In the genomic region with DNA sequence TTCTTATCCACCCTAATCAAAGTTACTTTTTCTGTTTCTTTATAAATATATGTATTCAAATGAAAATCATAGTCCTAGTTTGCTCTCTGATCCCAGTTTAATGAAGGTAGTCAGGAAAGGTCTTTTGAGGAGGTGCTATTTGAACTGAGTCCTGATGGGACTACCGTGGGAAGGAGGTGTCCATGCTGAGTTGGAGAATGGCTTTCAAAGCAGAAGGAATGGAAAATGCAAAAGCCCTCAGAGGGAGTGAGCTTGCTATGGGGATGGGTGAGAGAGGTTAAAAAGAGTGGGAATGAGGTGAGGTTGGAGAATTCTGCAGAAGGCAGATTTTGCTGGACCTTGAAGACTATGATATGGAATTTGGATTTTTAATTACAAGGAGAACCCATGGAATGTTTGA, we compare ENCODE assay signal across 27 cellular contexts.
"Had no signal": no experiment of that assay in that cellular context is flagged by ENCODE, and none has a peak within 500 bp of the region (broad histone marks: within the 10 kb centered on the region; RNA-seq: fewer than 3 reads in every experiment).

No MANE protein-coding gene starts in this region.

- H2AFZ ChIP-seq: hepatocyte had no signal

- H3K27me3 Mint-ChIP-seq: naive B cell; progenitor cell of endocrine pancreas; stimulated activated naive B cell treated with anti-CD40 and anti-IgM and Interleukin-4, amounts not matched to agents 10 μg/mL and 1 μg/mL and 100 μg/mL, for 72 hours had no signal

- H3K27me3 ChIP-seq: heart right ventricle, hepatocyte, left lung, right atrium auricular region, right lobe of liver, suprapubic skin, tibial artery, uterus had no signal

- DNase-seq: heart right ventricle; kidney; left colon; left lung; lower lobe of right lung; mammary epithelial cell; mesenchymal stem cell; naive B cell; natural killer cell; ovary; right lobe of liver; stimulated activated CD4-positive, alpha-beta T cell treated with anti-CD3 and anti-CD28 coated beads, Interleukin-12 subunit alpha, Interleukin-12 subunit beta, amount 100 ng/mL, for 4 hours; stimulated activated CD4-positive, alpha-beta T cell treated with anti-CD3 and anti-CD28 coated beads, Interleukin-15, amount 100 ng/mL, for 24 hours; stimulated activated CD4-positive, alpha-beta T cell treated with anti-CD3 and anti-CD28 coated beads, Interleukin-2, amount 100 ng/mL, for 24 hours; stimulated activated CD4-positive, alpha-beta T cell treated with anti-CD3 and anti-CD28 coated beads, Interleukin-4, amount 100 ng/mL, for 1 hour; stimulated activated naive B cell treated with anti-CD40 and anti-IgM and Interleukin-4, amounts not matched to agents 10 μg/mL and 1 μg/mL and 100 μg/mL, for 72 hours; stimulated activated naive CD8-positive, alpha-beta T cell treated with anti-CD3 and anti-CD28 coated beads, Interleukin-15, Interleukin-2, amounts not matched to agents 100 U/mL and 50 U/mL, for 24 hours; tibial artery; trophoblast cell; uterus had no signal

- H3K4me1 ChIP-seq: heart right ventricle, left lung, right atrium auricular region, right lobe of liver, suprapubic skin, uterus had no signal

- H3K4me2 ChIP-seq: hepatocyte, smooth muscle cell had no signal

- H3K4me1 Mint-ChIP-seq: mesothelial cell of epicardium; naive B cell; natural killer cell; stimulated activated naive B cell treated with anti-CD40 and anti-IgM and Interleukin-4, amounts not matched to agents 10 μg/mL and 1 μg/mL and 100 μg/mL, for 72 hours had no signal

- H3K27ac ChIP-seq: heart right ventricle, hepatocyte, left lung, lower lobe of right lung, ovary, right atrium auricular region, right lobe of liver, suprapubic skin, thoracic aorta, tibial artery, uterus had no signal

- H3K36me3 Mint-ChIP-seq: mesothelial cell of epicardium; naive B cell; natural killer cell; stimulated activated naive B cell treated with anti-CD40 and anti-IgM and Interleukin-4, amounts not matched to agents 10 μg/mL and 1 μg/mL and 100 μg/mL, for 72 hours had no signal

- H3K9me3 Mint-ChIP-seq: mesothelial cell of epicardium had no signal

- H3K4me3 ChIP-seq: heart right ventricle, hepatocyte, left lung, lower lobe of right lung, ovary, right atrium auricular region, right lobe of liver, smooth muscle cell, suprapubic skin, thoracic aorta, tibial artery, uterus had no signal

- ATAC-seq: heart right ventricle; left colon; left lung; lower lobe of right lung; natural killer cell; right lobe of liver; stimulated activated naive B cell treated with anti-CD40 and anti-IgM and Interleukin-4, amounts not matched to agents 10 μg/mL and 1 μg/mL and 100 μg/mL, for 72 hours; stimulated activated naive CD8-positive, alpha-beta T cell treated with anti-CD3 and anti-CD28 coated beads, Interleukin-15, Interleukin-2, amounts not matched to agents 100 U/mL and 50 U/mL, for 24 hours had no signal

- H3K4me3 Mint-ChIP-seq: mesothelial cell of epicardium; naive B cell; natural killer cell; stimulated activated naive B cell treated with anti-CD40 and anti-IgM and Interleukin-4, amounts not matched to agents 10 μg/mL and 1 μg/mL and 100 μg/mL, for 72 hours had no signal

- H3K27ac Mint-ChIP-seq: mesothelial cell of epicardium; naive B cell; natural killer cell; progenitor cell of endocrine pancreas; stimulated activated naive B cell treated with anti-CD40 and anti-IgM and Interleukin-4, amounts not matched to agents 10 μg/mL and 1 μg/mL and 100 μg/mL, for 72 hours had no signal

- H3K9me3 ChIP-seq: heart right ventricle, lower lobe of right lung, ovary, right atrium auricular region, right lobe of liver, suprapubic skin, thoracic aorta, tibial artery, uterus had no signal

- H3K36me3 ChIP-seq: heart right ventricle, left lung, lower lobe of right lung, ovary, right atrium auricular region, right lobe of liver, suprapubic skin, thoracic aorta, tibial artery, uterus had no signal
